In the genomic region with DNA sequence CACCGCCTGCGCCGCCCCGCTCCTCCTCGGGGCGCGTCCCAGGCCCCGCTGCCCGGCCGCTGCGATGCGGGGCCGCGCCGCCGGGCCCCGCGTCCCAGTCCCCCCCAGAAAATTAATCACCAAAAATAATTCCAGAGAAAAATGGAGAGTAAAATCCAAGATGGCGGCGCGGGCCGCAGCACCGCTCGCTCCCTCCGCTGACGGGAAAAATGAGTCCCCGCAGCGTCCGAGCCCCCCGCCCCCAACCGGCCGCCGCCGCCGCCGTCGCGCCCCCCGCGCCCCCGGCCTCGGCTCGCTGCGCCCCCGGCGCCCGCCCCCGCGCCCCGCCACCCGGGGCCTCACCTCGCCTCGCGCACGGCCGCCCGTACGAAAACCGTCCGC, we compare ENCODE assay signal across 8 cellular contexts. TPM values are rescaled to one million over a fixed set of nuclear protein-coding genes. Genes with fewer than 3 reads are reported as not detected.
DNase-seq lines count a peak whose midpoint lies in the region; ATAC-seq and TF ChIP-seq lines count a peak whose summit lies in the region.

A gene (minus strand): TSS at position 162 of the 381 bp plus-strand sequence. CDS start 23,220 bp downstream, outside the sequence.

- H3F3A ChIP-seq in Loucy (ENCODE audit: low read depth): peaks cover 3% of the 10 kb centered on the region; the same call in 1 of the 2 replicates

- H3K27me3 Mint-ChIP-seq in natural killer cell (ENCODE audit: low read depth in 2 of 2): peaks cover 0 to 7% of the 10 kb centered on the region in 2 donors

- no CpG with 5 or more reads among the region's 60 CpGs for whole genome bisulfite sequencing in esophagus squamous epithelium, 2 donors

- H3K9me3 Mint-ChIP-seq in natural killer cell: no peaks in the 10 kb centered on the region

- peaks cover 44% of the 10 kb centered on the region for H4K20me1 ChIP-seq in Loucy (ENCODE audit: insufficient read depth, low read length, poor library complexity, severe bottlenecking)

- ATAC-seq in GM19452 (IDR thresholded peaks at IDR 0.05; ENCODE audit: unreplicated experiment) (peak; percentile 5), natural killer cell (peak; percentile 9 to 47 (median 35))
- no peak for ATAC-seq in activated CD4-positive, CD25-positive, alpha-beta regulatory T cell treated with anti-CD3 and anti-CD28 coated beads, Interleukin-2, amount 50 U/mL, for 24 hours

- H3K4me1 ChIP-seq in Loucy (ENCODE audit: insufficient read depth, low read length, poor library complexity, severe bottlenecking) (peaks cover 45% of the 10 kb centered on the region), esophagus squamous epithelium (peaks cover 43 to 74% (median 49%) of the 10 kb centered on the region in 3 donors)

- H3K9me3 ChIP-seq in Loucy (ENCODE audit: insufficient read depth, low read depth, low read length) (no peaks in the 10 kb centered on the region), esophagus squamous epithelium (no peaks in the 10 kb centered on the region)

- H3K9ac ChIP-seq in Loucy (ENCODE audit: low read depth, low read length, poor library complexity, severe bottlenecking): peak within 1 kb of the TSS; percentile 86

- peak within 1 kb of the TSS; percentile 91 for H3K4me2 ChIP-seq in Loucy (ENCODE audit: low read depth, low read length, poor library complexity, severe bottlenecking)

- H3K79me2 ChIP-seq in Loucy (ENCODE audit: insufficient read depth, low read length): peaks cover 46% of the 10 kb centered on the region

- no peaks in the 10 kb centered on the region for H3K9me2 ChIP-seq in Loucy (replicated peaks; ENCODE audit: low read depth, low read length)

- H3K4me3 ChIP-seq in Loucy (ENCODE audit: low read length, poor library complexity, severe bottlenecking) (peak within 1 kb of the TSS; percentile 88), esophagus squamous epithelium (peak within 1 kb of the TSS; percentile 79 to 93 (median 92))

- H3K27me3 ChIP-seq in Loucy (ENCODE audit: insufficient read depth, low read length, poor library complexity, severe bottlenecking) (no peaks in the 10 kb centered on the region), esophagus squamous epithelium (no peaks in the 10 kb centered on the region)

- peak within 1 kb of the TSS; percentile 94 for H3K4me3 Mint-ChIP-seq in natural killer cell

- peak within 1 kb of the TSS; percentile 99 for H2AFZ ChIP-seq in Loucy (ENCODE audit: low read length)

- H3K27ac ChIP-seq in esophagus squamous epithelium: peak within 1 kb of the TSS; percentile 97 to 100 (median 98)
- peak within 1 kb of the TSS; percentile 93 for H3K27ac ChIP-seq in substantia nigra (ENCODE audit: low read depth, low read length, poor library complexity, severe bottlenecking)

- no peak for TF ChIP-seq POLR2A in esophagus squamous epithelium (IDR thresholded peaks at IDR 0.05)

- peak within 1 kb of the TSS; percentile 85 to 92 for H3K27ac Mint-ChIP-seq in natural killer cell

- H3K36me3 Mint-ChIP-seq in natural killer cell: no peaks in the 10 kb centered on the region

- DNase-seq in AG09319 (ENCODE audit: extremely low read depth, low read depth): peak; percentile 44
- DNase-seq in activated CD8-positive, alpha-beta memory T cell treated with anti-CD3 and anti-CD28 coated beads for 24 hours: peak; percentile 86
- DNase-seq in esophagus squamous epithelium (lab: John Stamatoyannopoulos, UW): no peak
- no peak for DNase-seq in natural killer cell
- peak in 26 of 49 donors; percentile 26 to 68 (median 53) for DNase-seq in substantia nigra (lab: John Stamatoyannopoulos, UW)

- no peak for TF ChIP-seq CTCF in AG09319 (IDR thresholded peaks at IDR 0.05; ENCODE audit: low read depth, low read length)
- no peak for TF ChIP-seq CTCF in Loucy (conservative IDR thresholded peaks at IDR 0.05; ENCODE audit: low read length)
- TF ChIP-seq CTCF in esophagus squamous epithelium (IDR thresholded peaks at IDR 0.05): no peak
- no peak for TF ChIP-seq CTCF in natural killer cell (IDR thresholded peaks at IDR 0.05)

- H3K4me1 Mint-ChIP-seq in natural killer cell: peaks cover 51 to 52% of the 10 kb centered on the region in 2 donors

- intact Hi-C loops in esophagus squamous epithelium (cut with DNase I): loop anchor here (10.0 kb wide), 1 partner anchor 208 kb away; a partner anchor contains a TSS
- intact Hi-C loops in natural killer cell (cut with micrococcal nuclease): loop anchor here (2.0 kb wide), 1 partner anchor 92 kb away; a partner anchor contains a TSS

- no peaks in the 10 kb centered on the region for H3K36me3 ChIP-seq in Loucy (ENCODE audit: insufficient read depth, low read length)
- no peaks in the 10 kb centered on the region for H3K36me3 ChIP-seq in esophagus squamous epithelium

RNA-seq across cellular contexts. Expression of the gene that starts here (rescaled TPM):
- 10 to 100 TPM; 18.4 to 37.6 (median 21.9) TPM for total RNA-seq in esophagus squamous epithelium
- total RNA-seq in natural killer cell: 10 to 100 TPM; 45.0 to 60.1 (median 55.6) TPM

Comparison
In these comparisons a context has a peak if more than half of its experiments do, and no peak if none do; other contexts are left out.
1. DNase-seq: peak in AG09319 (single experiment), activated CD8-positive, alpha-beta memory T cell treated with anti-CD3 and anti-CD28 coated beads for 24 hours (single experiment) and substantia nigra (26 of 49); none in esophagus squamous epithelium (single experiment) and natural killer cell (single experiment).
2. ATAC-seq: peak in GM19452 (single experiment) and natural killer cell (3 of 3); none in activated CD4-positive, CD25-positive, alpha-beta regulatory T cell treated with anti-CD3 and anti-CD28 coated beads, Interleukin-2, amount 50 U/mL, for 24 hours (0 of 2).